30 cellular contexts compared by ENCODE assay signal in genomic region chr20:43999848-44000247, GRCh38.
"Had no signal": no experiment of that assay in that cellular context is flagged by ENCODE, and none has a peak within 500 bp of the region (broad histone marks: within the 10 kb centered on the region; RNA-seq: fewer than 3 reads in every experiment).

No MANE protein-coding gene starts in this region.

- H3K4me3 ChIP-seq: coronary artery, dorsolateral prefrontal cortex, gastrocnemius medialis, heart left ventricle had no signal

- H3K9me3 ChIP-seq: gastrocnemius medialis, heart left ventricle had no signal

- H3K27me3 ChIP-seq: brain microvascular endothelial cell, gastrocnemius medialis had no signal

- H3K4me3 Mint-ChIP-seq: activated CD4-positive, alpha-beta memory T cell treated with anti-CD3 and anti-CD28 coated beads for 36 hours; activated CD4-positive, alpha-beta T cell treated with anti-CD3 and anti-CD28 coated beads for 36 hours; activated CD4-positive, alpha-beta T cell treated with anti-CD3 and anti-CD28 coated beads, Interleukin-2, amount 10 ng/mL, durations not matched to agents 24 days and 14 days; activated CD8-positive, alpha-beta T cell treated with anti-CD3 and anti-CD28 coated beads, Interleukin-2, amount 10 ng/mL, durations not matched to agents 7 days and 5 days; activated naive CD8-positive, alpha-beta T cell; activated T-cell treated with anti-CD3 and anti-CD28 coated beads, Interleukin-2, amount 50 U/mL, for 4 hours; activated T-helper 17 cell treated with anti-CD3 and anti-CD28 coated beads, Interleukin-2, amount 50 U/mL, for 72 hours; central memory CD8-positive, alpha-beta T cell; dendritic cell treated with granulocyte-macrophage colony-stimulating factor and Interleukin-4, amounts not matched to agents 40 ng/mL and 50 ng/mL, for 4 days; endodermal cell had no signal

- H3K9me3 Mint-ChIP-seq: activated CD4-positive, alpha-beta memory T cell treated with anti-CD3 and anti-CD28 coated beads for 36 hours; activated T-cell treated with anti-CD3 and anti-CD28 coated beads, Interleukin-2, amount 50 U/mL, for 4 hours; central memory CD8-positive, alpha-beta T cell; dendritic cell treated with granulocyte-macrophage colony-stimulating factor and Interleukin-4, amounts not matched to agents 40 ng/mL and 50 ng/mL, for 4 days; endodermal cell had no signal

- H3K27ac Mint-ChIP-seq: activated CD4-positive, alpha-beta memory T cell treated with anti-CD3 and anti-CD28 coated beads for 36 hours; activated CD4-positive, alpha-beta T cell treated with anti-CD3 and anti-CD28 coated beads for 36 hours; activated CD4-positive, alpha-beta T cell treated with anti-CD3 and anti-CD28 coated beads, Interleukin-2, amount 10 ng/mL, durations not matched to agents 24 days and 14 days; activated CD8-positive, alpha-beta T cell treated with anti-CD3 and anti-CD28 coated beads, Interleukin-2, amount 10 ng/mL, durations not matched to agents 7 days and 5 days; activated naive CD8-positive, alpha-beta T cell; activated T-helper 17 cell treated with anti-CD3 and anti-CD28 coated beads, Interleukin-2, amount 50 U/mL, for 72 hours; dendritic cell treated with granulocyte-macrophage colony-stimulating factor and Interleukin-4, amounts not matched to agents 40 ng/mL and 50 ng/mL, for 4 days; endodermal cell had no signal

- H3K36me3 Mint-ChIP-seq: activated CD4-positive, alpha-beta memory T cell treated with anti-CD3 and anti-CD28 coated beads for 36 hours; activated naive CD8-positive, alpha-beta T cell had no signal

- H3K27ac ChIP-seq: brain microvascular endothelial cell, coronary artery, dorsolateral prefrontal cortex, gastrocnemius medialis, heart left ventricle had no signal

- FAIRE-seq: astrocyte, bronchial epithelial cell had no signal

- H3K36me3 ChIP-seq: brain microvascular endothelial cell, gastrocnemius medialis, heart left ventricle had no signal

- ATAC-seq: activated CD4-positive, alpha-beta T cell treated with anti-CD3 and anti-CD28 coated beads for 36 hours; activated CD8-positive, alpha-beta T cell treated with anti-CD3 and anti-CD28 coated beads, Interleukin-2, amount 10 ng/mL, durations not matched to agents 7 days and 5 days; activated T-cell treated with anti-CD3 and anti-CD28 coated beads, Interleukin-2, amount 50 U/mL, for 4 hours; activated T-helper 17 cell treated with anti-CD3 and anti-CD28 coated beads, Interleukin-2, amount 50 U/mL, for 72 hours; esophagus mucosa; gastrocnemius medialis; heart left ventricle had no signal

- DNase-seq: activated CD4-positive, alpha-beta memory T cell treated with anti-CD3 and anti-CD28 coated beads for 36 hours; activated CD4-positive, alpha-beta T cell treated with anti-CD3 and anti-CD28 coated beads for 36 hours; activated CD4-positive, alpha-beta T cell treated with anti-CD3 and anti-CD28 coated beads, Interleukin-2, amount 10 ng/mL, durations not matched to agents 24 days and 14 days; activated CD4-positive, CD25-positive, alpha-beta regulatory T cell; activated CD4-positive, CD25-positive, alpha-beta regulatory T cell treated with anti-CD3 and anti-CD28 coated beads, Interleukin-2, amount 50 U/mL, for 72 hours; activated CD8-positive, alpha-beta T cell treated with anti-CD3 and anti-CD28 coated beads, Interleukin-2, amount 10 ng/mL, durations not matched to agents 7 days and 5 days; activated effector memory CD4-positive, alpha-beta T cell treated with Interleukin-2 at 50 U/mL for 16 hours; activated gamma-delta T cell treated with Interleukin-2 at 50 U/mL for 16 hours; activated naive CD4-positive, alpha-beta T cell treated with anti-CD3 and anti-CD28 coated beads, Interleukin-2, amount 50 U/mL, for 16 hours; activated naive CD4-positive, alpha-beta T cell treated with Interleukin-2 at 50 U/mL for 16 hours; activated T-cell treated with anti-CD3 and anti-CD28 coated beads, Interleukin-2, amount 50 U/mL, for 4 hours; amniotic stem cell; anterior cingulate cortex; brain microvascular endothelial cell; dorsolateral prefrontal cortex; effector memory CD4-positive, alpha-beta T cell; endodermal cell; foreskin fibroblast; gastrocnemius medialis; glutamatergic neuron; T-helper 2 cell had no signal

- H3K4me1 ChIP-seq: gastrocnemius medialis had no signal
